In genomic region chr7:21550821-21551531, GRCh38 we compare ENCODE assay signal across 17 cellular contexts. TPM values are rescaled to one million over a fixed set of nuclear protein-coding genes. Genes with fewer than 3 reads are reported as not detected.
A peak's percentile ranks its signal among the peaks of the same experiment; 100 is the strongest.
DNase-seq lines count a peak whose midpoint lies in the region; ATAC-seq and TF ChIP-seq lines count a peak whose summit lies in the region.
"Had no signal": no experiment of that assay in that cellular context is flagged by ENCODE, and none has a peak within 500 bp of the region (broad histone marks: within the 10 kb centered on the region; RNA-seq: fewer than 3 reads in every experiment).

No MANE protein-coding gene starts in this region.

- ATAC-seq in RWPE2 (ENCODE audit: low read depth) (peak; percentile 57), lower lobe of right lung (peak; percentile 60 to 64), SK-N-SH treated with all-trans-retinoic acid at 6 μM for 48 hours (no peak), HG03354 (IDR thresholded peaks at IDR 0.05; ENCODE audit: poor library complexity, severe bottlenecking, unreplicated experiment) (no peak)
- no peak for ATAC-seq in activated naive CD4-positive, alpha-beta T cell treated with anti-CD3 and anti-CD28 coated beads, Interleukin-2, amount 50 U/mL, for 72 hours
- ATAC-seq: left lobe of liver, psoas muscle had no signal

- H3K27me3 ChIP-seq in RWPE2 (ENCODE audit: insufficient read depth, poor library complexity, severe bottlenecking) (no peaks in the 10 kb centered on the region), lower lobe of right lung (ENCODE audit: low read depth) (no peaks in the 10 kb centered on the region)

- H3K36me3 Mint-ChIP-seq in activated naive CD4-positive, alpha-beta T cell treated with anti-CD3 and anti-CD28 coated beads, Interleukin-2, amount 50 U/mL, for 72 hours, result no peaks in the 10 kb centered on the region

- no peaks in the 10 kb centered on the region for H3K9me3 Mint-ChIP-seq in activated naive CD4-positive, alpha-beta T cell treated with anti-CD3 and anti-CD28 coated beads, Interleukin-2, amount 50 U/mL, for 72 hours
- H3K9me3 Mint-ChIP-seq: dendritic cell treated with granulocyte-macrophage colony-stimulating factor and Interleukin-4, amounts not matched to agents 40 ng/mL and 50 ng/mL, for 4 days had no signal

- no peak overlapping the region for H3K27ac Mint-ChIP-seq in activated naive CD4-positive, alpha-beta T cell treated with anti-CD3 and anti-CD28 coated beads, Interleukin-2, amount 50 U/mL, for 72 hours
- H3K27ac Mint-ChIP-seq: dendritic cell treated with granulocyte-macrophage colony-stimulating factor and Interleukin-4, amounts not matched to agents 40 ng/mL and 50 ng/mL, for 4 days had no signal

- peak overlapping the region; percentile 45 for H3K27ac ChIP-seq in RWPE2 (ENCODE audit: poor library complexity, severe bottlenecking)
- H3K27ac ChIP-seq in lower lobe of right lung, result no peak overlapping the region
- H3K27ac ChIP-seq: psoas muscle, stomach had no signal

- H3K4me3 ChIP-seq in LNCaP clone FGC (ENCODE audit: low read depth, low read length), result no peak overlapping the region
- H3K4me3 ChIP-seq in RWPE2 (ENCODE audit: severe bottlenecking), result no peak overlapping the region
- no peak overlapping the region for H3K4me3 ChIP-seq in lower lobe of right lung
- H3K4me3 ChIP-seq: psoas muscle, stomach had no signal

- peak; percentile 6 for DNase-seq in EL
- DNase-seq in LNCaP clone FGC (ENCODE audit: low read depth), result peak; percentile 50
- no peak for DNase-seq in RWPE2 (ENCODE audit: low spot score)
- DNase-seq in lower lobe of right lung, result no peak
- DNase-seq in activated naive CD4-positive, alpha-beta T cell (lab: John Stamatoyannopoulos, UW), result no peak
- DNase-seq in activated naive CD4-positive, alpha-beta T cell treated with anti-CD3 and anti-CD28 coated beads, Interleukin-2, amount 50 U/mL, for 72 hours (ENCODE audit: low spot score in 2 of 2), result no peak
- DNase-seq: activated naive CD4-positive, alpha-beta T cell treated with Interleukin-2 at 50 U/mL for 16 hours; C1 segment of cervical spinal cord; NCI-H1048; NCI-H226; psoas muscle; stimulated activated CD4-positive, alpha-beta T cell treated with anti-CD3 and anti-CD28 coated beads, Interleukin-12 subunit alpha, Interleukin-12 subunit beta, amount 100 ng/mL, for 4 hours; stomach had no signal

- H3K36me3 ChIP-seq in RWPE2 (ENCODE audit: low read depth), result no peaks in the 10 kb centered on the region; the same call in 1 of the 2 replicates
- no peaks in the 10 kb centered on the region for H3K36me3 ChIP-seq in lower lobe of right lung
- H3K36me3 ChIP-seq: stomach had no signal

- H3K9me3 ChIP-seq in RWPE2 (ENCODE audit: severe bottlenecking) (no peaks in the 10 kb centered on the region), lower lobe of right lung (no peaks in the 10 kb centered on the region)
- H3K9me3 ChIP-seq: psoas muscle, stomach had no signal

- H3K4me1 ChIP-seq in RWPE2 (ENCODE audit: insufficient read depth, poor library complexity, severe bottlenecking) (peaks cover 17% of the 10 kb centered on the region), lower lobe of right lung (no peaks in the 10 kb centered on the region)
- H3K4me1 ChIP-seq: psoas muscle, stomach had no signal

- TF ChIP-seq CTCF in LNCaP clone FGC (IDR thresholded peaks at IDR 0.05; ENCODE audit: control insufficient read depth, extremely low read depth, insufficient read depth) (peak; percentile 45), RWPE2 (IDR thresholded peaks at IDR 0.05; ENCODE audit: poor library complexity, severe bottlenecking) (peak; percentile 18), lower lobe of right lung (IDR thresholded peaks at IDR 0.05) (no peak)

- intact Hi-C loops in lower lobe of right lung (cut with DNase I), result no loop called here

TF ChIP-seq in SK-N-SH treated with all-trans-retinoic acid at 6 μM for 48 hours, 23 proteins besides CTCF, POLR2A, EP300 and RAD21:
- no peak for TF ChIP-seq ESRRG (CRISPR knock-in tag; IDR thresholded peaks at IDR 0.05)
- TF ChIP-seq POU6F1 (CRISPR knock-in tag; IDR thresholded peaks at IDR 0.05; ENCODE audit: borderline replicate concordance, low read depth), result no peak
- no peak for TF ChIP-seq ZC3H10 (CRISPR knock-in tag; IDR thresholded peaks at IDR 0.05)
- TF ChIP-seq GLIS3 (CRISPR knock-in tag; IDR thresholded peaks at IDR 0.05), result no peak
- TF ChIP-seq SNAI2 (CRISPR knock-in tag; IDR thresholded peaks at IDR 0.05), result no peak
- TF ChIP-seq BACH2 (CRISPR knock-in tag; IDR thresholded peaks at IDR 0.05; ENCODE audit: borderline replicate concordance), result no peak
- TF ChIP-seq ZNF70 (CRISPR knock-in tag; IDR thresholded peaks at IDR 0.05), result no peak
- TF ChIP-seq ZNF8 (CRISPR knock-in tag; IDR thresholded peaks at IDR 0.05), result no peak
- no peak for TF ChIP-seq CSRNP3 (CRISPR knock-in tag; IDR thresholded peaks at IDR 0.05)
- TF ChIP-seq TSHZ2 (CRISPR knock-in tag; IDR thresholded peaks at IDR 0.05), result no peak
- TF ChIP-seq TCF4 (CRISPR knock-in tag; IDR thresholded peaks at IDR 0.05; ENCODE audit: borderline replicate concordance), result no peak
- no peak for TF ChIP-seq ZFP30 (CRISPR knock-in tag; IDR thresholded peaks at IDR 0.05)

RNA-seq across cellular contexts. Expression of gene DNAH11, which starts 8.1 kb away (rescaled TPM):
- total RNA-seq in lower lobe of right lung, result 8.9 TPM
- 1 to 10 TPM in 1 of 2 donors, under 1 TPM in 1; 0.02 to 9.9 TPM for total RNA-seq in activated naive CD4-positive, alpha-beta T cell treated with anti-CD3 and anti-CD28 coated beads, Interleukin-2, amount 50 U/mL, for 72 hours

Comparison
In these comparisons a context has a peak if more than half of its experiments do, and no peak if none do; other contexts are left out.
1. DNase-seq: peak in EL (single experiment) and LNCaP clone FGC (single experiment); none in RWPE2 (single experiment), lower lobe of right lung (single experiment), activated naive CD4-positive, alpha-beta T cell (0 of 4) and activated naive CD4-positive, alpha-beta T cell treated with anti-CD3 and anti-CD28 coated beads, Interleukin-2, amount 50 U/mL, for 72 hours (0 of 2).
2. ATAC-seq: peak in RWPE2 (single experiment) and lower lobe of right lung (2 of 2); none in SK-N-SH treated with all-trans-retinoic acid at 6 μM for 48 hours (single experiment), HG03354 (single experiment) and activated naive CD4-positive, alpha-beta T cell treated with anti-CD3 and anti-CD28 coated beads, Interleukin-2, amount 50 U/mL, for 72 hours (0 of 2).